Comparison of ENCODE assay signal across 27 cellular contexts in genomic region chr11:34630544-34630943, GRCh38. TPM values are rescaled to one million over a fixed set of nuclear protein-coding genes. Genes with fewer than 3 reads are reported as not detected.
DNase-seq lines count a peak whose midpoint lies in the region; ATAC-seq and TF ChIP-seq lines count a peak whose summit lies in the region.
"Had no signal": no experiment of that assay in that cellular context is flagged by ENCODE, and none has a peak within 500 bp of the region (broad histone marks: within the 10 kb centered on the region; RNA-seq: fewer than 3 reads in every experiment).

No MANE protein-coding gene starts in this region.

- no peaks in the 10 kb centered on the region for H3K9me2 ChIP-seq in PC-3 (replicated peaks; ENCODE audit: low read length)

- no peaks in the 10 kb centered on the region for H3K9me3 Mint-ChIP-seq in T-cell
- H3K9me3 Mint-ChIP-seq: activated T-helper 17 cell treated with anti-CD3 and anti-CD28 coated beads, Interleukin-2, amount 50 U/mL, for 72 hours; H9; immature natural killer cell had no signal

- no peaks in the 10 kb centered on the region for H4K20me1 ChIP-seq in PC-3 (ENCODE audit: low read length)

- H3K36me3 Mint-ChIP-seq in T-cell = no peaks in the 10 kb centered on the region
- H3K36me3 Mint-ChIP-seq: brain, immature natural killer cell had no signal

- BruUV-seq in PC-3 (replicated peaks; lab: Mats Ljungman, UMichigan) = no TSS peak

- TF ChIP-seq CTCF in PC-3 (conservative IDR thresholded peaks at IDR 0.05; ENCODE audit: low read depth, low read length) = no peak

- H3K36me3 ChIP-seq in PC-3 (ENCODE audit: low read depth, low read length) (no peaks in the 10 kb centered on the region), mucosa of stomach (ENCODE audit: control insufficient read depth, insufficient read depth, low read length) (no peaks in the 10 kb centered on the region), urinary bladder (ENCODE audit: insufficient read depth) (no peaks in the 10 kb centered on the region)
- H3K36me3 ChIP-seq: gastroesophageal sphincter, vagina had no signal

- H3F3A ChIP-seq in PC-3 (ENCODE audit: low read length, unreplicated experiment) = peaks cover 5% of the 10 kb centered on the region

- H3K4me3 ChIP-seq in PC-3 (ENCODE audit: low read length) (no peak overlapping the region), mucosa of stomach (ENCODE audit: low read length) (no peak overlapping the region), urinary bladder (ENCODE audit: low read depth, low read length) (no peak overlapping the region)
- H3K4me3 ChIP-seq: gastroesophageal sphincter, GM12878, lung, vagina had no signal

- CTCF ChIA-PET in PC-3 (lab: Charles Lee) (no interaction called here), T-cell (lab: Charles Lee) (no interaction called here)

- no peak overlapping the region for H3K4me3 Mint-ChIP-seq in T-cell
- H3K4me3 Mint-ChIP-seq: activated T-helper 17 cell treated with anti-CD3 and anti-CD28 coated beads, Interleukin-2, amount 50 U/mL, for 72 hours; H9; immature natural killer cell had no signal

- H3K9me3 ChIP-seq in PC-3 (ENCODE audit: low read length) (no peaks in the 10 kb centered on the region), mucosa of stomach (ENCODE audit: control insufficient read depth, low read length) (no peaks in the 10 kb centered on the region)
- H3K9me3 ChIP-seq: gastroesophageal sphincter, vagina had no signal

- H2AFZ ChIP-seq in PC-3 (ENCODE audit: low read length) = no peak overlapping the region

- peaks cover 9 to 16% (median 11%) of the 10 kb centered on the region in 3 donors for H3K4me1 Mint-ChIP-seq in T-cell

- ATAC-seq in PC-3 (peak; percentile 21; the same call in 1 of the 2 replicates), esophagus mucosa (peak; percentile 40), T-cell (replicated peaks in 1 of 4) (no peak)
- ATAC-seq: activated T-helper 17 cell treated with anti-CD3 and anti-CD28 coated beads, Interleukin-2, amount 50 U/mL, for 72 hours; gastroesophageal sphincter; GM12878 had no signal

- intact Hi-C loops in PC-3 (cut with micrococcal nuclease) = no loop called here

- H3K27ac Mint-ChIP-seq in T-cell = no peak overlapping the region
- H3K27ac Mint-ChIP-seq: activated T-helper 17 cell treated with anti-CD3 and anti-CD28 coated beads, Interleukin-2, amount 50 U/mL, for 72 hours; H9; immature natural killer cell had no signal

- peaks cover 63% of the 10 kb centered on the region for H3K4me1 ChIP-seq in PC-3 (ENCODE audit: insufficient read depth, low read length)
- peaks cover 84% of the 10 kb centered on the region for H3K4me1 ChIP-seq in mucosa of stomach (ENCODE audit: control insufficient read depth, insufficient read depth, low read length)
- no peaks in the 10 kb centered on the region for H3K4me1 ChIP-seq in urinary bladder (ENCODE audit: insufficient read depth)
- H3K4me1 ChIP-seq: gastroesophageal sphincter had no signal

- H3K27me3 ChIP-seq in PC-3 (ENCODE audit: low read length) = no peaks in the 10 kb centered on the region
- H3K27me3 ChIP-seq in mucosa of stomach (ENCODE audit: control insufficient read depth, insufficient read depth, low read length) = no peaks in the 10 kb centered on the region
- H3K27me3 ChIP-seq: vagina had no signal

- peaks cover 94% of the 10 kb centered on the region for H3K79me2 ChIP-seq in PC-3 (ENCODE audit: low read length)

- peaks cover 7 to 9% of the 10 kb centered on the region in 2 donors for H3K27me3 Mint-ChIP-seq in T-cell

- H3K27ac ChIP-seq in PC-3 (ENCODE audit: low read length) = peak overlapping the region; percentile 6; the same call in 1 of the 2 replicates
- peak overlapping the region; percentile 14 for H3K27ac ChIP-seq in urinary bladder (ENCODE audit: low read depth)
- H3K27ac ChIP-seq: gastroesophageal sphincter had no signal

- H3K9ac ChIP-seq in PC-3 (ENCODE audit: low read length) (no peak overlapping the region), mucosa of stomach (ENCODE audit: low read length) (peak overlapping the region; percentile 43)

- peak; percentile 26 for DNase-seq in PC-3
- DNase-seq in T-cell = no peak
- DNase-seq in NCI-H1092 treated with DMSO at 0.1 percent for 48 hours (lab: John Stamatoyannopoulos, UW) = no peak
- DNase-seq in activated effector memory CD4-positive, alpha-beta T cell treated with anti-CD3 and anti-CD28 coated beads, Interleukin-2, amount 50 U/mL, for 16 hours = no peak
- DNase-seq: activated CD4-positive, alpha-beta T cell treated with anti-CD3 and anti-CD28 coated beads, Interleukin-2, amount 50 U/mL, for 4 hours; activated CD4-positive, CD25-positive, alpha-beta regulatory T cell; effector memory CD4-positive, alpha-beta T cell; H9; hippocampal formation; immature natural killer cell; Kasumi-1; NCI-H187 treated with DMSO at 0.1 percent for 48 hours; NCI-H2227 treated with DMSO at 0.1 percent for 48 hours; NCI-H748 treated with DMSO at 0.1 percent for 48 hours; SHP77; small intestine; stimulated activated CD4-positive, alpha-beta T cell treated with anti-CD3 and anti-CD28 coated beads, Interleukin-1b, Interleukin-23, amount 100 ng/mL, for 48 hours had no signal

- WGBS in urinary bladder = 66% methylated on average over 7 of the region's 7 CpGs

- peak overlapping the region; percentile 9; the same call in 1 of the 2 replicates for H3K4me2 ChIP-seq in PC-3 (ENCODE audit: low read length)

- POLR2A ChIA-PET in PC-3 (lab: Charles Lee; ENCODE audit: unreplicated experiment) = no interaction called here
- POLR2A ChIA-PET in T-cell (lab: Charles Lee) = no interaction called here

RNA-seq across cellular contexts. Expression of gene EHF, which starts 9.7 kb away (rescaled TPM):
- total RNA-seq in PC-3 (2014; rRNA removed) = 29.0 and 37.0 TPM in 2 replicates
- total RNA-seq in esophagus mucosa = 342 TPM
- 79.8 TPM for total RNA-seq in urinary bladder
- 10.5 TPM for polyA plus RNA-seq in urinary bladder
- under 1 TPM in 3 of 5 donors, not detected in 2; 0.30 to 0.47 (median 0.43) TPM for total RNA-seq in T-cell
- total RNA-seq: H9, pulmonary artery endothelial cell had no signal
- polyA plus RNA-seq: immature natural killer cell had no signal

Comparison
In these comparisons a context has a peak if more than half of its experiments do, and no peak if none do; other contexts are left out.
1. ATAC-seq: peak in PC-3 (single experiment) and esophagus mucosa (single experiment); none in T-cell (0 of 4).
2. RNA of gene EHF, which starts 9.7 kb away (total RNA-seq): 342 TPM in esophagus mucosa (single experiment), 79.8 TPM in urinary bladder (single experiment) and 29.0 to 37.0 TPM in PC-3; 0.30 to 0.47 TPM in T-cell; every median in the first group is over 10 times any median in the second.